22 cellular contexts compared by ENCODE assay signal in genomic region chr4:4401049-4401448, GRCh38.
"Had no signal": no experiment of that assay in that cellular context is flagged by ENCODE, and none has a peak within 500 bp of the region (broad histone marks: within the 10 kb centered on the region; RNA-seq: fewer than 3 reads in every experiment).

No MANE protein-coding gene starts in this region.

- H3K4me1 ChIP-seq: left ventricle myocardium inferior, pancreas, prostate gland, thyroid gland, transverse colon, upper lobe of left lung, vagina had no signal

- H3K27ac ChIP-seq: left ventricle myocardium inferior, pancreas, prostate gland, skin epidermis, stomach, testis, thyroid gland, transverse colon, upper lobe of left lung, vagina had no signal

- H3K27me3 ChIP-seq: pancreas, testis, thyroid gland, upper lobe of left lung, vagina had no signal

- H3K36me3 ChIP-seq: left ventricle myocardium inferior, pancreas, prostate gland, stomach, thyroid gland, transverse colon, upper lobe of left lung, vagina had no signal

- H3K4me3 ChIP-seq: left ventricle myocardium inferior, lung, pancreas, prostate gland, skin epidermis, stomach, testis, thyroid gland, transverse colon, upper lobe of left lung, vagina had no signal

- H3K9me3 ChIP-seq: pancreas, prostate gland, testis, thyroid gland, transverse colon, vagina had no signal

- DNase-seq: islet precursor cell; left ventricle myocardium inferior; mesendoderm; naive B cell; pancreas; retina; right cardiac atrium; stimulated activated CD4-positive, alpha-beta T cell treated with anti-CD3 and anti-CD28 coated beads, Interleukin-12 subunit alpha, Interleukin-12 subunit beta, amount 100 ng/mL, for 4 hours; stimulated activated CD4-positive, alpha-beta T cell treated with anti-CD3 and anti-CD28 coated beads, Interleukin-15, amount 100 ng/mL, for 24 hours; stimulated activated CD4-positive, alpha-beta T cell treated with anti-CD3 and anti-CD28 coated beads, Interleukin-2, amount 100 ng/mL, for 24 hours; stimulated activated CD4-positive, alpha-beta T cell treated with anti-CD3 and anti-CD28 coated beads, Interleukin-4, amount 100 ng/mL, for 1 hour; stimulated activated naive B cell treated with anti-CD40 and anti-IgM and Interleukin-4, amounts not matched to agents 10 μg/mL and 1 μg/mL and 100 μg/mL, for 72 hours; stimulated activated naive CD8-positive, alpha-beta T cell treated with anti-CD3 and anti-CD28 coated beads, Interleukin-15, Interleukin-2, amounts not matched to agents 100 U/mL and 50 U/mL, for 24 hours; stomach; testis; thyroid gland; transverse colon; upper lobe of left lung had no signal
